8 cellular contexts compared by ENCODE assay signal in the genomic region with DNA sequence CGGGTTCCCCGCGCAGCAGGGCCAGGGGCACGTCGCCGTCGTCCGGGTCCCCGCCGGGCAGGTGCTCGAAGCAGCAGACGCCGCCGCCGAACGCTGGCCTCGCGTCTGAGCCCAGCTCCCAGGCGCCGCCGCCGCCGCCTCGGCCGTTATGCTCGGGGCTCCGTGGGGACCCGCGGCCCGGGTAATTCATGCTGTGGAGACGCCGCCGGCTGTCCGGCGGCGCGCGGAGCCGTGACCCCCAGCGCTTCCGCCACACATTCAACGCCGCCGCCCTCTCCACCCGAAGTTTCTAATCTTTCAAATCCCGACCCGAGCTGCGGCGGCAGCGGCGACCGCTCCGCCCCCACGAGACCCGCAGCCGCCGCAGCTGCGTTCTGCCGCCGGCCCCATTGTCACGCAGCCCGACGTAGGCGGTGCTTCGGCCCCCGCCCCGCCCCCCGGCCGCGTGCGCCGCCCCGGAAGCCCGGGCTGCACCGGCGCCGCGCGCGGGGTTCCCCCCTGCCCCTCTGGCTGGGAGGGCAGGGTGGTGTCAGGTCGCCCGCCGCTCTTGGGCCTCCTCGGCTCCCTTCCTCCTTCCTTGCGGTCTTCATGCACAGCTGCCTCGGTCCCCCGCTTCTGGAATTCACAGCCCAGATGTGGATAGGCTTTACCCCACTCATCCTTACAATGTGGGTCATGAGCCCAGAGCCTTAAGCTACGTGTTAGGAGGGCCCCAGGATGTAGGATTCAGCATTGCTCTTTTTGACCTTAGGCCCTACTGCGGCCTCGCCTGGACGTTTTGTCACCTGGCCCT. TPM values are rescaled to one million over a fixed set of nuclear protein-coding genes. Genes with fewer than 3 reads are reported as not detected.
DNase-seq lines count a peak whose midpoint lies in the region; ATAC-seq lines count a peak whose summit lies in the region.

A gene (minus strand): TSS at position 415 of the 793 bp plus-strand sequence. CDS start 225 bp downstream, at position 190.

- H3K4me1 ChIP-seq in SJSA1 (replicated peaks) (peaks cover 13% of the 10 kb centered on the region), neuronal stem cell (ENCODE audit: control insufficient read depth in 2 of 2, insufficient read depth in 1 of 2, low read depth in 1 of 2, low read length in 2 of 2) (peaks cover 7 to 9% of the 10 kb centered on the region in 2 donors)

- H3K23ac ChIP-seq in neuronal stem cell (ENCODE audit: low read depth, low read length, poor library complexity) = peak within 1 kb of the TSS; percentile 99

- H3K36me3 ChIP-seq in SJSA1 (peaks cover 13% of the 10 kb centered on the region), neuronal stem cell (replicated peaks in 1 of 2; ENCODE audit: control insufficient read depth in 2 of 2, insufficient read depth in 2 of 2, low read length in 2 of 2) (no peaks in the 10 kb centered on the region)

- peak within 1 kb of the TSS; percentile 23 for H4K8ac ChIP-seq in neuronal stem cell (ENCODE audit: low read depth, low read length)

- peak within 1 kb of the TSS; percentile 97 for H3K18ac ChIP-seq in neuronal stem cell (ENCODE audit: low read length)

- WGBS in neuronal stem cell (ENCODE audit: extremely low coverage in 2 of 2, insufficient read length in 2 of 2, insufficient replicate concordance in 1 of 2), 2 donors = no CpG with 5 or more reads among the region's 91 CpGs

- peak within 1 kb of the TSS; percentile 12 for H2BK12ac ChIP-seq in neuronal stem cell (ENCODE audit: low read length)

- H2AFZ ChIP-seq in neuronal stem cell (ENCODE audit: low read length) = peak within 1 kb of the TSS; percentile 94

- peak within 1 kb of the TSS; percentile 35 for H2AK5ac ChIP-seq in neuronal stem cell (ENCODE audit: low read depth, low read length)

- peak; percentile 67 for ATAC-seq in GM21825 (IDR thresholded peaks at IDR 0.05; ENCODE audit: unreplicated experiment)

- H3K4me3 ChIP-seq in SJSA1 (peak within 1 kb of the TSS; percentile 88), neuronal stem cell (ENCODE audit: low read length in 2 of 2) (peak within 1 kb of the TSS; percentile 79 to 96)

- DNase-seq in EH (ENCODE audit: low read depth) (peak; percentile 78), Kasumi-1 (lab: John Stamatoyannopoulos, UW) (peak; percentile 40 to 56), SJSA1 (ENCODE audit: low read depth in 1 of 2, low spot score in 2 of 2) (peak; percentile 68 to 80), foreskin melanocyte (peak; percentile 40), neuronal stem cell (ENCODE audit: low spot score) (peak; percentile 83), substantia nigra (lab: John Stamatoyannopoulos, UW) (peak in 48 of 49 donors; percentile 27 to 88 (median 64))
- peak; percentile 73 for DNase-seq in activated gamma-delta T cell treated with anti-CD3 and anti-CD28 coated beads, Interleukin-2, amount 50 U/mL, for 16 hours (ENCODE audit: low read depth)

- H3K27me3 ChIP-seq in SJSA1 (replicated peaks) = no peaks in the 10 kb centered on the region
- no peaks in the 10 kb centered on the region for H3K27me3 ChIP-seq in neuronal stem cell (ENCODE audit: control insufficient read depth in 3 of 3, insufficient read depth in 3 of 3, low read depth in 1 of 3, low read length in 3 of 3)

- no peak within 1 kb of the TSS for H2BK120ac ChIP-seq in neuronal stem cell (ENCODE audit: low read depth, low read length)

- peak within 1 kb of the TSS; percentile 89 for H3K4me2 ChIP-seq in neuronal stem cell (ENCODE audit: insufficient read depth, low read length, poor library complexity, severe bottlenecking)

- H3K4ac ChIP-seq in neuronal stem cell (ENCODE audit: low read length) = no peak within 1 kb of the TSS

- peak within 1 kb of the TSS; percentile 100 for H3K9ac ChIP-seq in neuronal stem cell (ENCODE audit: low read depth, low read length, poor library complexity)

- H2BK15ac ChIP-seq in neuronal stem cell (ENCODE audit: low read length) = peak within 1 kb of the TSS; percentile 81

- peaks cover 10% of the 10 kb centered on the region for H3K79me1 ChIP-seq in neuronal stem cell (ENCODE audit: low read depth, low read length)

- peak within 1 kb of the TSS; percentile 61 for H4K91ac ChIP-seq in neuronal stem cell (ENCODE audit: low read depth, low read length, poor library complexity)

- H2BK5ac ChIP-seq in neuronal stem cell (ENCODE audit: low read length) = peak within 1 kb of the TSS; percentile 96

- peak within 1 kb of the TSS; percentile 98 for H3K14ac ChIP-seq in neuronal stem cell (ENCODE audit: low read length)

- H3K27ac ChIP-seq in SJSA1 (peak within 1 kb of the TSS; percentile 78), neuronal stem cell (replicated peaks; ENCODE audit: low read length) (peak within 1 kb of the TSS; percentile 74), substantia nigra (ENCODE audit: low read depth, low read length, poor library complexity, severe bottlenecking) (peak within 1 kb of the TSS; percentile 85)

- H3K9me3 ChIP-seq in SJSA1 (replicated peaks) (peaks cover 5% of the 10 kb centered on the region; the same call in 1 of the 2 replicates), neuronal stem cell (replicated peaks in 1 of 2; ENCODE audit: control insufficient read depth in 2 of 2, insufficient read depth in 1 of 2, low read depth in 1 of 2, low read length in 2 of 2) (no peaks in the 10 kb centered on the region)

RNA-seq across cellular contexts. Expression of the gene that starts here (rescaled TPM):
- total RNA-seq in SJSA1 (2014; rRNA removed; shearing (Covaris generic)) = 8.7 and 12.7 TPM in 2 replicates
- polyA plus RNA-seq in neuronal stem cell (2013, experiment 1 of 2) = 5.4 TPM
- polyA plus RNA-seq in neuronal stem cell (2013, experiment 2 of 2) = 6.0 TPM

Comparison
In these comparisons a context has a peak if more than half of its experiments do, and no peak if none do; other contexts are left out.
1. Peak in every context shown above with its lines: DNase-seq, ATAC-seq, H3K4me3 ChIP-seq and H3K27ac ChIP-seq.